ENCODE assay signal across 10 cellular contexts in the genomic region with DNA sequence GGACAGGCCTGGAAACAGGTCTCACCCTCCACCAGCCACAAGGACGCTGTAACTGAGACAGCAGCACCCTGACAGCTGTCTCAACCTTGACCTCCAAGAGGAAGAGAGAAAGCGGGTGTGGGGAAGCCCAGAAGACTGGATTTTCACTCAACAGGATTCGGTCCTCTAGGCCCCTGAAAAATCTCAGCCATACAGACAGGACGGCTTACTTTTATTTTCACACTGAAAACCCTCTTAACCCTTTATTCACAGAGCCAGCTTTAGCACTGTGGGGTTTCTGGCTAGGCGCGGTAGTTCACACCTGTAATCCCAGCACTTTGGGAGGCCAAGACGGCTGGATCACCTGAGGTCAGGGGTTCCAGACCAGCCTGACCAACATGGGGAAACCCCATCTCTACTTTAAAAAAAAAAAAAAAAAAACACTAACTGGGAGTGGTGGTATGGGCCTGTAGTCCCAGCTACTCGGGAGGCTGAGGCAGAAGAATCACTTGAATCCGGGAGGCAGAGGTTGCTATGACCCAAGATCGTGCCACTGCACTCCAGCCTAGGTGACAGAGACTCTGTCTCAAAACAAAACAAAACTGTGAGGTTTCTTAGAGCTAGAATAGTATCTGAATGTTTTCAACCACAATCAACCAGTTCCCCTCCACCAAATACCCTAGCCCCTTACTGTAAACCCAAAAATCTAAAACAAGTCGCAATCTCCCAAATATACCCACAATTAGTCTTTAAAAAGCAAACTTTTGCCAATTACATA. TPM values are rescaled to one million over a fixed set of nuclear protein-coding genes. Genes with fewer than 3 reads are reported as not detected.
DNase-seq lines count a peak whose midpoint lies in the region; ATAC-seq and TF ChIP-seq lines count a peak whose summit lies in the region.
"Had no signal": no experiment of that assay in that cellular context is flagged by ENCODE, and none has a peak within 500 bp of the region (broad histone marks: within the 10 kb centered on the region; RNA-seq: fewer than 3 reads in every experiment).

No MANE protein-coding gene starts in this region.

- peak overlapping the region; percentile 49 for H3K4me3 Mint-ChIP-seq in activated CD8-positive, alpha-beta memory T cell treated with anti-CD3 and anti-CD28 coated beads, Interleukin-2, amount 10 ng/mL, durations not matched to agents 7 days and 5 days
- peak overlapping the region; percentile 44 to 85 (median 56) for H3K4me3 Mint-ChIP-seq in brain

- ATAC-seq in activated CD8-positive, alpha-beta memory T cell treated with anti-CD3 and anti-CD28 coated beads, Interleukin-2, amount 10 ng/mL, durations not matched to agents 7 days and 5 days, result peak; percentile 12
- peak; percentile 12 for ATAC-seq in stimulated activated naive CD8-positive, alpha-beta T cell treated with anti-CD3 and anti-CD28 coated beads, Interleukin-15, Interleukin-2, amounts not matched to agents 100 U/mL and 50 U/mL, for 24 hours
- ATAC-seq in GM21381 (IDR thresholded peaks at IDR 0.05; ENCODE audit: unreplicated experiment) (no peak), GM18517 (IDR thresholded peaks at IDR 0.05; ENCODE audit: unreplicated experiment) (no peak)

- H3K4me1 ChIP-seq in MM.1S (ENCODE audit: low read length), result peaks cover 41% of the 10 kb centered on the region

- peaks cover 79% of the 10 kb centered on the region for H3K4me1 Mint-ChIP-seq in activated CD8-positive, alpha-beta memory T cell treated with anti-CD3 and anti-CD28 coated beads, Interleukin-2, amount 10 ng/mL, durations not matched to agents 7 days and 5 days
- peaks cover 91% of the 10 kb centered on the region for H3K4me1 Mint-ChIP-seq in brain

- H4K20me1 ChIP-seq in MM.1S (ENCODE audit: insufficient read depth, low read length), result peaks cover 68% of the 10 kb centered on the region

- H3K9me3 Mint-ChIP-seq in activated CD8-positive, alpha-beta memory T cell treated with anti-CD3 and anti-CD28 coated beads, Interleukin-2, amount 10 ng/mL, durations not matched to agents 7 days and 5 days (ENCODE audit: low read depth), result no peaks in the 10 kb centered on the region
- no peaks in the 10 kb centered on the region for H3K9me3 Mint-ChIP-seq in brain

- peak overlapping the region; percentile 24; the same call in 1 of the 2 replicates for H3K27ac ChIP-seq in MM.1S (ENCODE audit: low read length)

- H3F3A ChIP-seq in MM.1S (ENCODE audit: insufficient read depth, low read length), result peaks cover 16% of the 10 kb centered on the region

- CTCF ChIA-PET in activated CD8-positive, alpha-beta memory T cell treated with anti-CD3 and anti-CD28 coated beads, Interleukin-2, amount 10 ng/mL, durations not matched to agents 7 days and 5 days (lab: Charles Lee), result interaction anchor here (0.8 to 1.6 kb wide), 6 partner anchors 20 to 170 kb away, joined by 3 to 6 read pairs (median 4); no protein-coding TSS in a partner anchor

- H3K36me3 ChIP-seq in MM.1S (replicated peaks; ENCODE audit: insufficient read depth, low read length), result no peaks in the 10 kb centered on the region

- H3K27me3 ChIP-seq in MM.1S (replicated peaks; ENCODE audit: insufficient read depth, low read length), result no peaks in the 10 kb centered on the region

- H3K27me3 Mint-ChIP-seq in activated CD8-positive, alpha-beta memory T cell treated with anti-CD3 and anti-CD28 coated beads, Interleukin-2, amount 10 ng/mL, durations not matched to agents 7 days and 5 days, result no peaks in the 10 kb centered on the region
- H3K27me3 Mint-ChIP-seq in brain, result peaks cover 3% of the 10 kb centered on the region

- no peak overlapping the region for H3K4me3 ChIP-seq in MM.1S (ENCODE audit: low read length)

- H3K9me2 ChIP-seq in MM.1S (replicated peaks; ENCODE audit: insufficient read depth, low read length), result no peaks in the 10 kb centered on the region

- H3K4me2 ChIP-seq in MM.1S (ENCODE audit: low read depth, low read length), result peak overlapping the region; percentile 32; the same call in 1 of the 2 replicates

- no peaks in the 10 kb centered on the region for H3K9me3 ChIP-seq in MM.1S (replicated peaks; ENCODE audit: insufficient read depth, low read length)

- peak overlapping the region; percentile 84 for H3K27ac Mint-ChIP-seq in activated CD8-positive, alpha-beta memory T cell treated with anti-CD3 and anti-CD28 coated beads, Interleukin-2, amount 10 ng/mL, durations not matched to agents 7 days and 5 days
- H3K27ac Mint-ChIP-seq in brain, result peak overlapping the region; percentile 32 to 86 (median 64)

- TF ChIP-seq CTCF in MM.1S (IDR thresholded peaks at IDR 0.05; ENCODE audit: low read length) (no peak), brain (conservative IDR thresholded peaks at IDR 0.05) (no peak)

- no peak overlapping the region for H3K9ac ChIP-seq in MM.1S (ENCODE audit: low read length)

- peak; percentile 67 for DNase-seq in activated CD8-positive, alpha-beta memory T cell treated with anti-CD3 and anti-CD28 coated beads, Interleukin-2, amount 10 ng/mL, durations not matched to agents 7 days and 5 days
- no peak for DNase-seq in activated CD8-positive, alpha-beta memory T cell treated with anti-CD3 and anti-CD28 coated beads, Interleukin-2, amount 50 U/mL, for 48 hours
- peak; percentile 46 for DNase-seq in MM.1S
- DNase-seq in stimulated activated naive CD8-positive, alpha-beta T cell treated with anti-CD3 and anti-CD28 coated beads, Interleukin-15, Interleukin-2, amounts not matched to agents 100 U/mL and 50 U/mL, for 24 hours, result peak; percentile 46
- DNase-seq in NCI-H187 (lab: John Stamatoyannopoulos, UW), result no peak
- DNase-seq: NCI-H187 treated with DMSO at 0.1 percent for 48 hours, nucleus accumbens had no signal

- H3K36me3 Mint-ChIP-seq in activated CD8-positive, alpha-beta memory T cell treated with anti-CD3 and anti-CD28 coated beads, Interleukin-2, amount 10 ng/mL, durations not matched to agents 7 days and 5 days, result peaks cover 42% of the 10 kb centered on the region
- peaks cover 14% of the 10 kb centered on the region for H3K36me3 Mint-ChIP-seq in brain

- peaks cover 93% of the 10 kb centered on the region for H3K79me2 ChIP-seq in MM.1S (ENCODE audit: low read length)

- H2AFZ ChIP-seq in MM.1S (ENCODE audit: low read length), result no peak overlapping the region

RNA-seq across cellular contexts. Expression of a gene that starts 5.3 kb away (rescaled TPM):
- 100 to 1,000 TPM; 184 to 235 TPM for total RNA-seq in activated CD8-positive, alpha-beta memory T cell treated with anti-CD3 and anti-CD28 coated beads, Interleukin-2, amount 10 ng/mL, durations not matched to agents 7 days and 5 days
- 53.2 TPM for polyA plus RNA-seq in brain (ENCODE audit: insufficient read depth, low read depth, low replicate concordance)

RNA-seq across cellular contexts. Expression of a gene that starts 23.1 kb away (rescaled TPM):
- 100 to 1,000 TPM in 1 of 2 experiments, 10 to 100 TPM in 1; 92.1 to 110 TPM for total RNA-seq in activated CD8-positive, alpha-beta memory T cell treated with anti-CD3 and anti-CD28 coated beads, Interleukin-2, amount 10 ng/mL, durations not matched to agents 7 days and 5 days
- 54.6 TPM for polyA plus RNA-seq in brain (ENCODE audit: insufficient read depth, low read depth, low replicate concordance)

Comparison
In these comparisons a context has a peak if more than half of its experiments do, and no peak if none do; other contexts are left out.
1. DNase-seq: peak in activated CD8-positive, alpha-beta memory T cell treated with anti-CD3 and anti-CD28 coated beads, Interleukin-2, amount 10 ng/mL, durations not matched to agents 7 days and 5 days (single experiment), MM.1S (single experiment) and stimulated activated naive CD8-positive, alpha-beta T cell treated with anti-CD3 and anti-CD28 coated beads, Interleukin-15, Interleukin-2, amounts not matched to agents 100 U/mL and 50 U/mL, for 24 hours (single experiment); none in activated CD8-positive, alpha-beta memory T cell treated with anti-CD3 and anti-CD28 coated beads, Interleukin-2, amount 50 U/mL, for 48 hours (single experiment) and NCI-H187 (0 of 2).
2. ATAC-seq: peak in activated CD8-positive, alpha-beta memory T cell treated with anti-CD3 and anti-CD28 coated beads, Interleukin-2, amount 10 ng/mL, durations not matched to agents 7 days and 5 days (single experiment) and stimulated activated naive CD8-positive, alpha-beta T cell treated with anti-CD3 and anti-CD28 coated beads, Interleukin-15, Interleukin-2, amounts not matched to agents 100 U/mL and 50 U/mL, for 24 hours (single experiment); none in GM21381 (single experiment) and GM18517 (single experiment).